In genomic region chr20:34459209-34459608, GRCh38 we compare ENCODE assay signal across 13 cellular contexts.
"Had no signal": no experiment of that assay in that cellular context is flagged by ENCODE, and none has a peak within 500 bp of the region (broad histone marks: within the 10 kb centered on the region; RNA-seq: fewer than 3 reads in every experiment).

No MANE protein-coding gene starts in this region.

- H3K4me3 ChIP-seq: esophagus muscularis mucosa, testis had no signal

- H3K27me3 ChIP-seq: brain microvascular endothelial cell, esophagus muscularis mucosa, testis had no signal

- ATAC-seq: left cardiac atrium; natural killer cell treated with Interleukin-12 subunit alpha and Interleukin-12 subunit beta and Interleukin-15 and Interleukin-18, amount 100 ng/mL, for 72 hours had no signal

- H3K27ac Mint-ChIP-seq: activated CD4-positive, alpha-beta T cell treated with anti-CD3 and anti-CD28 coated beads, Interleukin-2, amount 10 ng/mL, durations not matched to agents 24 days and 14 days; natural killer cell treated with Interleukin-12 subunit alpha and Interleukin-12 subunit beta and Interleukin-15 and Interleukin-18, amount 100 ng/mL, for 72 hours; stimulated activated naive CD8-positive, alpha-beta T cell treated with anti-CD3 and anti-CD28 coated beads, Interleukin-15, Interleukin-2, amounts not matched to agents 100 ng/mL and 50 ng/mL, for 24 hours had no signal

- FAIRE-seq: urothelium cell line had no signal

- H3K9me3 ChIP-seq: esophagus muscularis mucosa, testis had no signal

- H3K27me3 Mint-ChIP-seq: activated CD4-positive, alpha-beta T cell treated with anti-CD3 and anti-CD28 coated beads, Interleukin-2, amount 10 ng/mL, durations not matched to agents 24 days and 14 days; natural killer cell treated with Interleukin-12 subunit alpha and Interleukin-12 subunit beta and Interleukin-15 and Interleukin-18, amount 100 ng/mL, for 72 hours; stimulated activated naive CD8-positive, alpha-beta T cell treated with anti-CD3 and anti-CD28 coated beads, Interleukin-15, Interleukin-2, amounts not matched to agents 100 ng/mL and 50 ng/mL, for 24 hours had no signal

- H3K27ac ChIP-seq: esophagus muscularis mucosa had no signal

- H3K4me3 Mint-ChIP-seq: activated CD4-positive, alpha-beta T cell treated with anti-CD3 and anti-CD28 coated beads, Interleukin-2, amount 10 ng/mL, durations not matched to agents 24 days and 14 days; natural killer cell treated with Interleukin-12 subunit alpha and Interleukin-12 subunit beta and Interleukin-15 and Interleukin-18, amount 100 ng/mL, for 72 hours; stimulated activated naive CD8-positive, alpha-beta T cell treated with anti-CD3 and anti-CD28 coated beads, Interleukin-15, Interleukin-2, amounts not matched to agents 100 ng/mL and 50 ng/mL, for 24 hours had no signal

- DNase-seq: activated CD4-positive, alpha-beta T cell treated with anti-CD3 and anti-CD28 coated beads, Interleukin-2, amount 10 ng/mL, durations not matched to agents 24 days and 14 days; activated naive CD4-positive, alpha-beta T cell treated with anti-CD3 and anti-CD28 coated beads, Interleukin-2, amount 50 U/mL, for 16 hours; brain microvascular endothelial cell; cerebellar nuclear complex; left cardiac atrium; mammary epithelial cell; stimulated activated CD4-positive, alpha-beta T cell treated with anti-CD3 and anti-CD28 coated beads, Interleukin-2, amount 100 ng/mL, for 48 hours; T-helper 1 cell; testis had no signal

- H3K9me3 Mint-ChIP-seq: activated CD4-positive, alpha-beta T cell treated with anti-CD3 and anti-CD28 coated beads, Interleukin-2, amount 10 ng/mL, durations not matched to agents 24 days and 14 days; natural killer cell treated with Interleukin-12 subunit alpha and Interleukin-12 subunit beta and Interleukin-15 and Interleukin-18, amount 100 ng/mL, for 72 hours; stimulated activated naive CD8-positive, alpha-beta T cell treated with anti-CD3 and anti-CD28 coated beads, Interleukin-15, Interleukin-2, amounts not matched to agents 100 ng/mL and 50 ng/mL, for 24 hours had no signal
